Comparison of ENCODE assay signal across 24 cellular contexts in the genomic region with DNA sequence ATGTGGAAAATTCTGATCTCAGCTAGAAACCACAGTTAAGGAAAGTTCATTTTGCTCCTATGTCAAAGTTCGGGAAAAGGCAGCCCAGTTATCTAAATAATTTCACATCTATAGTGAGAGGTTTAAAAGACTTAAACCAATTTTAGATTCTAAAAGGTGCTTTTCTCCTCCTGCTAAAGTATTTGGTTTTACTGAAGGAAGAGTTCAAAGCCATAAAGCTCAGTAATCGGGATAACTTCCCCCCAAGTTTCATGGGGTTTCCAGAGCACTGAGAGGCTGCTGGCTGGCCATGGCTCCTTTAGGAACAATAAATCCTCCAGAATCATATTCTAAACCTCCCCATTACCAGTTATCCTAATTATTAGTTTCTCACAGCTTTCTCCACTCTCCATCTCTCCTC. TPM values are rescaled to one million over a fixed set of nuclear protein-coding genes. Genes with fewer than 3 reads are reported as not detected.
"Had no signal": no experiment of that assay in that cellular context is flagged by ENCODE, and none has a peak within 500 bp of the region (broad histone marks: within the 10 kb centered on the region; RNA-seq: fewer than 3 reads in every experiment).

No MANE protein-coding gene starts in this region.

- H3K4me2 ChIP-seq: KMS-11 had no signal

- DNase-seq: activated CD4-positive, alpha-beta T cell treated with anti-CD3 and anti-CD28 coated beads for 4 hours; activated CD8-positive, alpha-beta memory T cell treated with anti-CD3 and anti-CD28 coated beads, Interleukin-2, amount 50 U/mL, for 48 hours; activated CD8-positive, alpha-beta T cell treated with anti-CD3 and anti-CD28 coated beads for 36 hours; activated naive CD4-positive, alpha-beta T cell; activated T-cell treated with anti-CD3 and anti-CD28 coated beads, Interleukin-2, amount 50 U/mL, for 1 hour; aorta; MV-4-11; NCI-H1092 treated with DMSO at 0.1 percent for 48 hours; NCI-H1417 treated with DMSO at 0.1 percent for 48 hours; NCI-H1694; NCI-H2029; NCI-H345; NCI-H510A; NCI-H526 treated with DMSO at 0.1 percent for 48 hours; T-cell; T-helper 2 cell; T1000 had no signal

- H3K9ac ChIP-seq: KMS-11 had no signal

- H3K4me1 Mint-ChIP-seq: activated naive CD4-positive, alpha-beta T cell treated with anti-CD3 and anti-CD28 coated beads, Interleukin-2, amount 50 U/mL, for 24 hours; T-cell had no signal

- H3K9me3 Mint-ChIP-seq: activated CD8-positive, alpha-beta T cell treated with anti-CD3 and anti-CD28 coated beads for 36 hours had no signal

- ATAC-seq: activated CD8-positive, alpha-beta T cell treated with anti-CD3 and anti-CD28 coated beads for 36 hours; T-cell had no signal

- H3K4me3 ChIP-seq: SK-N-MC had no signal

- H3K36me3 Mint-ChIP-seq: T-cell had no signal

- FAIRE-seq: TTC549 had no signal

- H3K4me3 Mint-ChIP-seq: activated CD8-positive, alpha-beta T cell treated with anti-CD3 and anti-CD28 coated beads for 36 hours; activated naive CD4-positive, alpha-beta T cell treated with anti-CD3 and anti-CD28 coated beads, Interleukin-2, amount 50 U/mL, for 24 hours; T-cell had no signal

- H3K27ac Mint-ChIP-seq: activated CD8-positive, alpha-beta T cell treated with anti-CD3 and anti-CD28 coated beads for 36 hours; activated naive CD4-positive, alpha-beta T cell treated with anti-CD3 and anti-CD28 coated beads, Interleukin-2, amount 50 U/mL, for 24 hours had no signal

- H3K27ac ChIP-seq: KMS-11, SK-N-MC had no signal

RNA-seq across cellular contexts. Expression of a gene that starts 38.2 kb away (rescaled TPM):
- total RNA-seq: activated CD8-positive, alpha-beta T cell treated with anti-CD3 and anti-CD28 coated beads for 36 hours; cardiac septum; MCF 10A; OCI-LY7; T-cell had no signal

RNA-seq across cellular contexts. Expression of a gene that starts 41.0 kb away (rescaled TPM):
- total RNA-seq: activated CD8-positive, alpha-beta T cell treated with anti-CD3 and anti-CD28 coated beads for 36 hours; cardiac septum; MCF 10A; OCI-LY7; T-cell had no signal
